ENCODE assay signal across 1 cellular context in genomic region chr20:62356143-62356947, GRCh38.
TF ChIP-seq lines count a peak whose summit lies in the region.

No MANE protein-coding gene starts in this region.

TF ChIP-seq in liver, 16 proteins besides CTCF, POLR2A, EP300 and RAD21 (continued from another document):
- TF ChIP-seq, protein P1, sequence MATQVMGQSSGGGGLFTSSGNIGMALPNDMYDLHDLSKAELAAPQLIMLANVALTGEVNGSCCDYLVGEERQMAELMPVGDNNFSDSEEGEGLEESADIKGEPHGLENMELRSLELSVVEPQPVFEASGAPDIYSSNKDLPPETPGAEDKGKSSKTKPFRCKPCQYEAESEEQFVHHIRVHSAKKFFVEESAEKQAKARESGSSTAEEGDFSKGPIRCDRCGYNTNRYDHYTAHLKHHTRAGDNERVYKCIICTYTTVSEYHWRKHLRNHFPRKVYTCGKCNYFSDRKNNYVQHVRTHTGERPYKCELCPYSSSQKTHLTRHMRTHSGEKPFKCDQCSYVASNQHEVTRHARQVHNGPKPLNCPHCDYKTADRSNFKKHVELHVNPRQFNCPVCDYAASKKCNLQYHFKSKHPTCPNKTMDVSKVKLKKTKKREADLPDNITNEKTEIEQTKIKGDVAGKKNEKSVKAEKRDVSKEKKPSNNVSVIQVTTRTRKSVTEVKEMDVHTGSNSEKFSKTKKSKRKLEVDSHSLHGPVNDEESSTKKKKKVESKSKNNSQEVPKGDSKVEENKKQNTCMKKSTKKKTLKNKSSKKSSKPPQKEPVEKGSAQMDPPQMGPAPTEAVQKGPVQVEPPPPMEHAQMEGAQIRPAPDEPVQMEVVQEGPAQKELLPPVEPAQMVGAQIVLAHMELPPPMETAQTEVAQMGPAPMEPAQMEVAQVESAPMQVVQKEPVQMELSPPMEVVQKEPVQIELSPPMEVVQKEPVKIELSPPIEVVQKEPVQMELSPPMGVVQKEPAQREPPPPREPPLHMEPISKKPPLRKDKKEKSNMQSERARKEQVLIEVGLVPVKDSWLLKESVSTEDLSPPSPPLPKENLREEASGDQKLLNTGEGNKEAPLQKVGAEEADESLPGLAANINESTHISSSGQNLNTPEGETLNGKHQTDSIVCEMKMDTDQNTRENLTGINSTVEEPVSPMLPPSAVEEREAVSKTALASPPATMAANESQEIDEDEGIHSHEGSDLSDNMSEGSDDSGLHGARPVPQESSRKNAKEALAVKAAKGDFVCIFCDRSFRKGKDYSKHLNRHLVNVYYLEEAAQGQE (IDR thresholded peaks at IDR 0.05), result no peak
- TF ChIP-seq SP1 (IDR thresholded peaks at IDR 0.05), result no peak
- TF ChIP-seq, protein P2, sequence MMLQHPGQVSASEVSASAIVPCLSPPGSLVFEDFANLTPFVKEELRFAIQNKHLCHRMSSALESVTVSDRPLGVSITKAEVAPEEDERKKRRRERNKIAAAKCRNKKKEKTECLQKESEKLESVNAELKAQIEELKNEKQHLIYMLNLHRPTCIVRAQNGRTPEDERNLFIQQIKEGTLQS (IDR thresholded peaks at IDR 0.05), result no peak
- TF ChIP-seq EGR1 (IDR thresholded peaks at IDR 0.05; ENCODE audit: low read depth in 2 of 2), result no peak
- TF ChIP-seq, protein P3, sequence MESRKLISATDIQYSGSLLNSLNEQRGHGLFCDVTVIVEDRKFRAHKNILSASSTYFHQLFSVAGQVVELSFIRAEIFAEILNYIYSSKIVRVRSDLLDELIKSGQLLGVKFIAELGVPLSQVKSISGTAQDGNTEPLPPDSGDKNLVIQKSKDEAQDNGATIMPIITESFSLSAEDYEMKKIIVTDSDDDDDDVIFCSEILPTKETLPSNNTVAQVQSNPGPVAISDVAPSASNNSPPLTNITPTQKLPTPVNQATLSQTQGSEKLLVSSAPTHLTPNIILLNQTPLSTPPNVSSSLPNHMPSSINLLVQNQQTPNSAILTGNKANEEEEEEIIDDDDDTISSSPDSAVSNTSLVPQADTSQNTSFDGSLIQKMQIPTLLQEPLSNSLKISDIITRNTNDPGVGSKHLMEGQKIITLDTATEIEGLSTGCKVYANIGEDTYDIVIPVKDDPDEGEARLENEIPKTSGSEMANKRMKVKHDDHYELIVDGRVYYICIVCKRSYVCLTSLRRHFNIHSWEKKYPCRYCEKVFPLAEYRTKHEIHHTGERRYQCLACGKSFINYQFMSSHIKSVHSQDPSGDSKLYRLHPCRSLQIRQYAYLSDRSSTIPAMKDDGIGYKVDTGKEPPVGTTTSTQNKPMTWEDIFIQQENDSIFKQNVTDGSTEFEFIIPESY (IDR thresholded peaks at IDR 0.05), result no peak
- TF ChIP-seq MAX (IDR thresholded peaks at IDR 0.05), result no peak
- TF ChIP-seq FOXA1 (IDR thresholded peaks at IDR 0.05), result no peak
- TF ChIP-seq YY1 (IDR thresholded peaks at IDR 0.05), result no peak
- no peak for TF ChIP-seq TAF1 (conservative IDR thresholded peaks at IDR 0.05)
- TF ChIP-seq HNF4G (IDR thresholded peaks at IDR 0.05), result no peak
- TF ChIP-seq JUND (IDR thresholded peaks at IDR 0.05), result no peak
